10 cellular contexts compared by ENCODE assay signal in genomic region chr1:161543125-161543524, GRCh38. TPM values are rescaled to one million over a fixed set of nuclear protein-coding genes. Genes with fewer than 3 reads are reported as not detected.
DNase-seq lines count a peak whose midpoint lies in the region; ATAC-seq, FAIRE-seq and TF ChIP-seq lines count a peak whose summit lies in the region.
"Not testable (repeated sequence)": the region's sequence is repeated elsewhere in the genome, so short reads cannot be mapped to it uniquely, and the experiment has no call there.
"Had no signal": no experiment of that assay in that cellular context is flagged by ENCODE, and none has a peak within 500 bp of the region (broad histone marks: within the 10 kb centered on the region; RNA-seq: fewer than 3 reads in every experiment).

No MANE protein-coding gene starts in this region.

- peak overlapping the region; percentile 52 for H3K27ac ChIP-seq in neutrophil

- peak overlapping the region; percentile 20 to 30 for H3K4me3 ChIP-seq in neutrophil (ENCODE audit: low read depth in 1 of 2, low read length in 1 of 2)

- not testable (repeated sequence) for H3K27me3 Mint-ChIP-seq in activated CD4-positive, alpha-beta T cell treated with anti-CD3 and anti-CD28 coated beads, Interleukin-2, amount 10 ng/mL, durations not matched to agents 24 days and 14 days; activated T-helper 17 cell treated with anti-CD3 and anti-CD28 coated beads, Interleukin-2, amount 50 U/mL, for 72 hours; central memory CD8-positive, alpha-beta T cell

- intact Hi-C loops in activated CD4-positive, alpha-beta T cell treated with anti-CD3 and anti-CD28 coated beads, Interleukin-2, amount 10 ng/mL, durations not matched to agents 24 days and 14 days (cut with micrococcal nuclease), result loop anchor here (2.0 to 5.0 kb wide), 2 partner anchors 184 to 202 kb away; no protein-coding TSS in a partner anchor

- not testable (repeated sequence) for H3K27me3 ChIP-seq in neutrophil

- TF ChIP-seq POLR2A in GM12892 (IDR thresholded peaks at IDR 0.05; ENCODE audit: low read depth, low read length), result not testable (repeated sequence)

- FAIRE-seq in GM12892 (lab: Jason Lieb, UNC), result peak; percentile 82

- H3K27ac Mint-ChIP-seq in activated CD4-positive, alpha-beta T cell treated with anti-CD3 and anti-CD28 coated beads, Interleukin-2, amount 10 ng/mL, durations not matched to agents 24 days and 14 days, result peak overlapping the region; percentile 29
- H3K27ac Mint-ChIP-seq in activated T-helper 17 cell treated with anti-CD3 and anti-CD28 coated beads, Interleukin-2, amount 50 U/mL, for 72 hours, result peak overlapping the region; percentile 7
- H3K27ac Mint-ChIP-seq in central memory CD8-positive, alpha-beta T cell (ENCODE audit: low read depth), result peak overlapping the region; percentile 99

- not testable (repeated sequence) for TF ChIP-seq CTCF in neutrophil (IDR thresholded peaks at IDR 0.05)

- not testable (repeated sequence) for H3K9me3 ChIP-seq in neutrophil

- H3K4me3 Mint-ChIP-seq in activated CD4-positive, alpha-beta T cell treated with anti-CD3 and anti-CD28 coated beads, Interleukin-2, amount 10 ng/mL, durations not matched to agents 24 days and 14 days, result peak overlapping the region; percentile 62
- peak overlapping the region; percentile 81 for H3K4me3 Mint-ChIP-seq in activated T-helper 17 cell treated with anti-CD3 and anti-CD28 coated beads, Interleukin-2, amount 50 U/mL, for 72 hours
- peak overlapping the region; percentile 49 for H3K4me3 Mint-ChIP-seq in central memory CD8-positive, alpha-beta T cell

- not testable (repeated sequence) for H3K9me3 Mint-ChIP-seq in activated CD4-positive, alpha-beta T cell treated with anti-CD3 and anti-CD28 coated beads, Interleukin-2, amount 10 ng/mL, durations not matched to agents 24 days and 14 days; activated T-helper 17 cell treated with anti-CD3 and anti-CD28 coated beads, Interleukin-2, amount 50 U/mL, for 72 hours; central memory CD8-positive, alpha-beta T cell

- H3K4me1 Mint-ChIP-seq in activated CD4-positive, alpha-beta T cell treated with anti-CD3 and anti-CD28 coated beads, Interleukin-2, amount 10 ng/mL, durations not matched to agents 24 days and 14 days, result peaks cover 38% of the 10 kb centered on the region
- H3K4me1 Mint-ChIP-seq in activated T-helper 17 cell treated with anti-CD3 and anti-CD28 coated beads, Interleukin-2, amount 50 U/mL, for 72 hours, result peaks cover 40% of the 10 kb centered on the region
- peaks cover 66% of the 10 kb centered on the region for H3K4me1 Mint-ChIP-seq in central memory CD8-positive, alpha-beta T cell

- DNase-seq in CD1c-positive myeloid dendritic cell (ENCODE audit: extremely low spot score) (peak; percentile 67), OCI-M1 (lab: John Stamatoyannopoulos, UW) (peak; percentile 79)
- not testable (repeated sequence) for DNase-seq in GM12892 (ENCODE audit: insufficient read length); activated CD4-positive, alpha-beta T cell treated with anti-CD3 and anti-CD28 coated beads, Interleukin-2, amount 10 ng/mL, durations not matched to agents 24 days and 14 days; central memory CD8-positive, alpha-beta T cell (ENCODE audit: low spot score in 2 of 2)

- peaks cover 59 to 70% of the 10 kb centered on the region in 2 experiments for H3K4me1 ChIP-seq in neutrophil (ENCODE audit: control insufficient read depth in 1 of 2, insufficient read depth in 1 of 2, low read depth in 1 of 2, low read length in 1 of 2)

- ATAC-seq in activated T-helper 17 cell treated with anti-CD3 and anti-CD28 coated beads, Interleukin-2, amount 50 U/mL, for 72 hours (replicated peaks); central memory CD8-positive, alpha-beta T cell (replicated peaks; ENCODE audit: extremely low read depth, poor library complexity, severe bottlenecking): not testable (repeated sequence)

- H3K36me3 ChIP-seq in neutrophil, result peaks cover 23% of the 10 kb centered on the region

- H3K36me3 Mint-ChIP-seq in activated CD4-positive, alpha-beta T cell treated with anti-CD3 and anti-CD28 coated beads, Interleukin-2, amount 10 ng/mL, durations not matched to agents 24 days and 14 days (ENCODE audit: low read depth), result not testable (repeated sequence)
- H3K36me3 Mint-ChIP-seq in activated T-helper 17 cell treated with anti-CD3 and anti-CD28 coated beads, Interleukin-2, amount 50 U/mL, for 72 hours (ENCODE audit: low read depth), result peaks cover 15% of the 10 kb centered on the region
- peaks cover 20% of the 10 kb centered on the region for H3K36me3 Mint-ChIP-seq in central memory CD8-positive, alpha-beta T cell (ENCODE audit: insufficient read depth)

RNA-seq across cellular contexts. Expression of gene FCGR3A, which starts 6.5 kb away (rescaled TPM):
- polyA plus RNA-seq in GM12892 (2012; ENCODE audit: missing spikeins), result not detected
- total RNA-seq in activated CD4-positive, alpha-beta T cell treated with anti-CD3 and anti-CD28 coated beads, Interleukin-2, amount 10 ng/mL, durations not matched to agents 24 days and 14 days, result not detected in 2 replicates
- not detected for total RNA-seq in activated T-helper 17 cell treated with anti-CD3 and anti-CD28 coated beads, Interleukin-2, amount 50 U/mL, for 72 hours
- total RNA-seq: CD4-positive, CD25-positive, alpha-beta regulatory T cell; SJSA1 had no signal
- polyA plus RNA-seq: BJ had no signal

RNA-seq across cellular contexts. Expression of gene HSPA6, which starts 18.8 kb away (rescaled TPM):
- polyA plus RNA-seq in GM12892 (2012; ENCODE audit: missing spikeins), result 0.66 TPM
- 0.91 and 1.2 TPM in 2 replicates for total RNA-seq in activated CD4-positive, alpha-beta T cell treated with anti-CD3 and anti-CD28 coated beads, Interleukin-2, amount 10 ng/mL, durations not matched to agents 24 days and 14 days
- total RNA-seq in activated T-helper 17 cell treated with anti-CD3 and anti-CD28 coated beads, Interleukin-2, amount 50 U/mL, for 72 hours, result under 1 TPM; 0.37 to 0.41 TPM
- total RNA-seq: CD4-positive, CD25-positive, alpha-beta regulatory T cell had no signal
- polyA plus RNA-seq: CD4-positive, CD25-positive, alpha-beta regulatory T cell had no signal

RNA-seq across cellular contexts. Expression of gene FCGR2A, which starts 37.9 kb away (rescaled TPM):
- polyA plus RNA-seq in GM12892 (2012; ENCODE audit: missing spikeins), result 1.9 TPM
- not detected in 2 replicates for total RNA-seq in activated CD4-positive, alpha-beta T cell treated with anti-CD3 and anti-CD28 coated beads, Interleukin-2, amount 10 ng/mL, durations not matched to agents 24 days and 14 days
- not detected for total RNA-seq in activated T-helper 17 cell treated with anti-CD3 and anti-CD28 coated beads, Interleukin-2, amount 50 U/mL, for 72 hours
- total RNA-seq: CD4-positive, CD25-positive, alpha-beta regulatory T cell had no signal

Comparison
In these comparisons a context has a peak if more than half of its experiments do, and no peak if none do; other contexts are left out.
1. H3K27ac Mint-ChIP-seq: peak in every context shown above with its lines; median percentile 99 in central memory CD8-positive, alpha-beta T cell; 29 in activated CD4-positive, alpha-beta T cell treated with anti-CD3 and anti-CD28 coated beads, Interleukin-2, amount 10 ng/mL, durations not matched to agents 24 days and 14 days; 7 in activated T-helper 17 cell treated with anti-CD3 and anti-CD28 coated beads, Interleukin-2, amount 50 U/mL, for 72 hours.